ENCODE assay signal across 1 cellular context in genomic region chr9:128115187-128116103, GRCh38.
A peak's percentile ranks its signal among the peaks of the same experiment; 100 is the strongest.
TF ChIP-seq lines count a peak whose summit lies in the region.

No MANE protein-coding gene starts in this region.

TF ChIP-seq in K562, 482 proteins besides CTCF, POLR2A, EP300 and RAD21 (continued from another document and continues in another):
- TF ChIP-seq ZNF398 (CRISPR knock-in tag; IDR thresholded peaks at IDR 0.05) (no peak), KLF6 (CRISPR knock-in tag; IDR thresholded peaks at IDR 0.05; ENCODE audit: borderline replicate concordance) (0 out of 2 replicates have a peak, but pooled peaks have one; percentile 20), ZBTB7A (IDR thresholded peaks at IDR 0.05; ENCODE audit: borderline replicate concordance, control insufficient read depth, low read depth, low read length) (peak; percentile 72; the same call in 1 of the 2 replicates), HSF4 (CRISPR knock-in tag; IDR thresholded peaks at IDR 0.05; ENCODE audit: borderline replicate concordance) (peak; percentile 36; the same call in 1 of the 2 replicates), MEF2A (IDR thresholded peaks at IDR 0.05; ENCODE audit: control insufficient read depth, low read depth, low read length) (no peak), NR4A1 (CRISPR knock-in tag; IDR thresholded peaks at IDR 0.05) (no peak), NR4A1 (tag; IDR thresholded peaks at IDR 0.05) (peak; percentile 79), CHAMP1 (IDR thresholded peaks at IDR 0.05) (peak; percentile 66; the same call in 1 of the 2 replicates), NCOA2 (IDR thresholded peaks at IDR 0.05; ENCODE audit: partially characterized antibody in 2 of 2) (no peak), MCM5 (IDR thresholded peaks at IDR 0.05; ENCODE audit: low read depth) (no peak), EGR1 (conservative IDR thresholded peaks at IDR 0.05) (peak; percentile 67), ZNF586 (CRISPR knock-in tag; conservative IDR thresholded peaks at IDR 0.05) (no peak), SREBF2 (CRISPR knock-in tag; IDR thresholded peaks at IDR 0.05) (no peak), CHD2 (IDR thresholded peaks at IDR 0.05; ENCODE audit: low read depth, low read length) (peak; percentile 41; the same call in 1 of the 2 replicates), ZNF41 (CRISPR knock-in tag; conservative IDR thresholded peaks at IDR 0.05) (no peak), CTBP1 (IDR thresholded peaks at IDR 0.05; ENCODE audit: borderline replicate concordance) (peak; percentile 86; the same call in 1 of the 2 replicates), ZNF263 (CRISPR knock-in tag; IDR thresholded peaks at IDR 0.05; ENCODE audit: borderline replicate concordance) (peak; percentile 23; the same call in 1 of the 2 replicates), CHD4 (IDR thresholded peaks at IDR 0.05; ENCODE audit: insufficient read depth, insufficient replicate concordance, low read depth, low read length, poor library complexity, severe bottlenecking) (peak; percentile 40), PBX2 (CRISPR knock-in tag; IDR thresholded peaks at IDR 0.05; ENCODE audit: low read depth) (no peak), PBX2 (tag; conservative IDR thresholded peaks at IDR 0.05; ENCODE audit: low read depth) (peak; percentile 78), MTA3 (IDR thresholded peaks at IDR 0.05; ENCODE audit: borderline replicate concordance) (peak; percentile 84; the same call in 1 of the 2 replicates), ZNF436 (CRISPR knock-in tag; IDR thresholded peaks at IDR 0.05) (no peak), TFAP4 (CRISPR knock-in tag; IDR thresholded peaks at IDR 0.05; ENCODE audit: borderline replicate concordance) (peak; percentile 80), TCF15 (CRISPR knock-in tag; IDR thresholded peaks at IDR 0.05) (no peak), NELFE (IDR thresholded peaks at IDR 0.05; ENCODE audit: insufficient read depth, insufficient read length) (no peak), ZNF668 (CRISPR knock-in tag; IDR thresholded peaks at IDR 0.05) (no peak), ZNF23 (CRISPR knock-in tag; IDR thresholded peaks at IDR 0.05) (no peak), MNT (conservative IDR thresholded peaks at IDR 0.05) (peak; percentile 41 to 78), SMC3 (conservative IDR thresholded peaks at IDR 0.05; ENCODE audit: insufficient read depth, low read depth, low read length) (0 out of 2 replicates have a peak, but pooled peaks have one; percentile 18), E2F1 (CRISPR knock-in tag; IDR thresholded peaks at IDR 0.05) (no peak), RAD51 (IDR thresholded peaks at IDR 0.05; ENCODE audit: borderline replicate concordance, low read depth) (peak; percentile 81), FOXM1 (IDR thresholded peaks at IDR 0.05; ENCODE audit: low read depth) (peak; percentile 85), FOXM1 (CRISPR knock-in tag; IDR thresholded peaks at IDR 0.05; ENCODE audit: low read depth) (no peak), ZNF609 (CRISPR knock-in tag; IDR thresholded peaks at IDR 0.05; ENCODE audit: borderline replicate concordance) (no peak), NFXL1 (CRISPR knock-in tag; IDR thresholded peaks at IDR 0.05) (no peak), TCF7 (IDR thresholded peaks at IDR 0.05; ENCODE audit: borderline replicate concordance) (no peak), ZNF511 (CRISPR knock-in tag; IDR thresholded peaks at IDR 0.05) (peak; percentile 78)
